In genomic region chr19:57807541-57807940, GRCh38 we compare ENCODE assay signal across 17 cellular contexts. TPM values are rescaled to one million over a fixed set of nuclear protein-coding genes. Genes with fewer than 3 reads are reported as not detected.
DNase-seq lines count a peak whose midpoint lies in the region; FAIRE-seq and TF ChIP-seq lines count a peak whose summit lies in the region.
"Had no signal": no experiment of that assay in that cellular context is flagged by ENCODE, and none has a peak within 500 bp of the region (broad histone marks: within the 10 kb centered on the region; RNA-seq: fewer than 3 reads in every experiment).

No MANE protein-coding gene starts in this region.

- H2AFZ ChIP-seq in GM23248, result no peak overlapping the region

- DNase-seq in GM23248 (peak; percentile 51), bronchial epithelial cell (ENCODE audit: low read depth) (peak; percentile 34), fibroblast of mammary gland (ENCODE audit: low read depth) (peak; percentile 55), neural crest cell (ENCODE audit: low read depth, low spot score) (no peak), NCI-H526 (lab: John Stamatoyannopoulos, UW) (no peak), NCI-H146 (lab: John Stamatoyannopoulos, UW) (no peak), NCI-H446 treated with DMSO at 0.1 percent for 48 hours (lab: John Stamatoyannopoulos, UW) (no peak), NCI-H1694 (lab: John Stamatoyannopoulos, UW) (no peak)
- DNase-seq: CD4-positive, alpha-beta T cell; DMS79 treated with DMSO at 0.1 percent for 48 hours; Kasumi-1; NCI-H1417; NCI-H748 treated with DMSO at 0.1 percent for 48 hours; PC-3 had no signal

- no peaks in the 10 kb centered on the region for H3K27me3 ChIP-seq in GM23248 (replicated peaks; ENCODE audit: insufficient read depth)
- no peaks in the 10 kb centered on the region for H3K27me3 ChIP-seq in bronchial epithelial cell (ENCODE audit: control insufficient read depth, insufficient read depth, low read length)

- no peak overlapping the region for H3K4me3 ChIP-seq in GM23248
- no peak overlapping the region for H3K4me3 ChIP-seq in bronchial epithelial cell (ENCODE audit: low read depth, low read length)
- H3K4me3 ChIP-seq in fibroblast of mammary gland (ENCODE audit: control insufficient read depth, low read depth, low read length), result no peak overlapping the region

- peaks cover 11% of the 10 kb centered on the region for H3K36me3 Mint-ChIP-seq in neural crest cell (ENCODE audit: low read depth)

- H3K27me3 Mint-ChIP-seq in neural crest cell (ENCODE audit: low read depth), result no peaks in the 10 kb centered on the region
- H3K27me3 Mint-ChIP-seq: CD4-positive, alpha-beta T cell had no signal

- H3K9me3 Mint-ChIP-seq in neural crest cell, result no peaks in the 10 kb centered on the region
- H3K9me3 Mint-ChIP-seq: CD4-positive, alpha-beta T cell had no signal

- no peak overlapping the region for H3K4me2 ChIP-seq in GM23248 (ENCODE audit: unreplicated experiment)

- no peak overlapping the region for H3K27ac Mint-ChIP-seq in neural crest cell (ENCODE audit: unreplicated experiment)
- H3K27ac Mint-ChIP-seq: CD4-positive, alpha-beta T cell had no signal

- no peaks in the 10 kb centered on the region for H3K9me2 ChIP-seq in GM23248 (ENCODE audit: insufficient read depth)

- no peak overlapping the region for H3K9ac ChIP-seq in GM23248

- TF ChIP-seq CTCF in bronchial epithelial cell (IDR thresholded peaks at IDR 0.05; ENCODE audit: insufficient read depth, low read length, severe bottlenecking) (no peak), fibroblast of mammary gland (conservative IDR thresholded peaks at IDR 0.05; ENCODE audit: control insufficient read depth, insufficient read depth, low read depth, low read length) (no peak), neural crest cell (conservative IDR thresholded peaks at IDR 0.05) (no peak)

- FAIRE-seq in bronchial epithelial cell (lab: Jason Lieb, UNC), result no peak
- FAIRE-seq: G401.6, GM12891, GM19239 had no signal

- H4K20me1 ChIP-seq in GM23248 (ENCODE audit: insufficient read depth), result no peaks in the 10 kb centered on the region

- H3K4me1 Mint-ChIP-seq in neural crest cell, result peaks cover 27% of the 10 kb centered on the region

- peaks cover 29% of the 10 kb centered on the region for H3F3A ChIP-seq in GM23248 (ENCODE audit: insufficient read depth)

- 90 to 95% methylated on average over 2 of the region's 2 CpGs for WGBS in GM23248 (ENCODE audit: low coverage in 1 of 2, low lambda C conversion rate in 2 of 2, missing lambda C conversion rate in 2 of 2), 2 experiments

- H3K4me1 ChIP-seq in GM23248 (ENCODE audit: insufficient read depth), result peaks cover 9% of the 10 kb centered on the region

- peak overlapping the region; percentile 71 for H3K4me3 Mint-ChIP-seq in neural crest cell
- H3K4me3 Mint-ChIP-seq: CD4-positive, alpha-beta T cell had no signal

- H3K9me3 ChIP-seq in GM23248 (ENCODE audit: low read depth), result no peaks in the 10 kb centered on the region

- H3K79me2 ChIP-seq in GM23248 (ENCODE audit: insufficient read depth), result peaks cover 72% of the 10 kb centered on the region

- in situ Hi-C loops in GM23248 (cut with MboI), result no loop called here

- H3K27ac ChIP-seq in GM23248, result 0 out of 2 replicates have a peak overlapping the region, but pooled peaks have one; percentile 10

- H3K36me3 ChIP-seq in GM23248 (ENCODE audit: low read depth) (peaks cover 12% of the 10 kb centered on the region; the same call in 1 of the 2 replicates), bronchial epithelial cell (ENCODE audit: control insufficient read depth, insufficient read depth, low read length) (peaks cover 6% of the 10 kb centered on the region)

RNA-seq across cellular contexts. Expression of gene ZNF552, which starts 7.2 kb away (rescaled TPM):
- total RNA-seq in GM23248 (2014; rRNA removed; shearing (Covaris generic)), result 2.9 and 4.3 TPM in 2 replicates
- 2.7 and 3.2 TPM in 2 replicates for polyA plus RNA-seq in GM23248 (2016; fragmentation: Nextera tagmentation; extraction: Ambion mirVana)
- total RNA-seq in bronchial epithelial cell (7.0 and 8.2 TPM in 2 replicates), neural crest cell (7.3 and 8.8 TPM in 2 replicates)

RNA-seq across cellular contexts. Expression of gene ZNF587B, which starts 22.6 kb away (rescaled TPM):
- total RNA-seq in GM23248 (2014; rRNA removed; shearing (Covaris generic)), result 10.1 and 14.0 TPM in 2 replicates
- polyA plus RNA-seq in GM23248 (2016; fragmentation: Nextera tagmentation; extraction: Ambion mirVana), result 5.1 TPM in 2 replicates
- total RNA-seq in bronchial epithelial cell (19.8 and 36.1 TPM in 2 replicates), neural crest cell (21.6 and 22.6 TPM in 2 replicates)

RNA-seq across cellular contexts. Expression of gene ZNF586, which starts 38.1 kb away (rescaled TPM):
- 8.1 and 20.6 TPM in 2 replicates for total RNA-seq in GM23248 (2014; rRNA removed; shearing (Covaris generic))
- polyA plus RNA-seq in GM23248 (2016; fragmentation: Nextera tagmentation; extraction: Ambion mirVana), result 5.1 and 5.8 TPM in 2 replicates
- total RNA-seq in bronchial epithelial cell (11.6 and 16.1 TPM in 2 replicates), neural crest cell (19.6 and 20.1 TPM in 2 replicates)

RNA-seq across cellular contexts. Expression of gene ZNF587, which starts 42.1 kb away (rescaled TPM):
- 10.0 and 14.3 TPM in 2 replicates for total RNA-seq in GM23248 (2014; rRNA removed; shearing (Covaris generic))
- 6.9 and 8.0 TPM in 2 replicates for polyA plus RNA-seq in GM23248 (2016; fragmentation: Nextera tagmentation; extraction: Ambion mirVana)
- 11.8 and 19.5 TPM in 2 replicates for total RNA-seq in bronchial epithelial cell
- total RNA-seq in neural crest cell, result 45.4 and 46.1 TPM in 2 replicates

Comparison
In these comparisons a context has a peak if more than half of its experiments do, and no peak if none do; other contexts are left out.
1. DNase-seq: peak in GM23248 (single experiment), bronchial epithelial cell (single experiment) and fibroblast of mammary gland (single experiment); none in neural crest cell (single experiment), NCI-H526 (0 of 2), NCI-H146 (single experiment), NCI-H446 treated with DMSO at 0.1 percent for 48 hours (single experiment) and NCI-H1694 (single experiment).